11 cellular contexts compared by ENCODE assay signal in genomic region chr4:13577660-13578059, GRCh38. TPM values are rescaled to one million over a fixed set of nuclear protein-coding genes. Genes with fewer than 3 reads are reported as not detected.
"Had no signal": no experiment of that assay in that cellular context is flagged by ENCODE, and none has a peak within 500 bp of the region (broad histone marks: within the 10 kb centered on the region; RNA-seq: fewer than 3 reads in every experiment).

No MANE protein-coding gene starts in this region.

- H3K4me2 ChIP-seq: GM23338 had no signal

- H3K9ac ChIP-seq: GM23248 had no signal

- H3K9me3 ChIP-seq: HAP-1 had no signal

- DNase-seq: GM23248, GOT3, H7, H9, HCEC 1CT, HFFc6 had no signal

- H3K4me1 Mint-ChIP-seq: GM23338, H9 had no signal

- H3K4me3 ChIP-seq: GM23248, GM23338, HAP-1 had no signal

- H2AFZ ChIP-seq: GM23248, GM23338 had no signal

- H3K9me3 Mint-ChIP-seq: GM23338, H9, HFFc6 had no signal

- FAIRE-seq: H1, H54 had no signal

- H3K4me1 ChIP-seq: HAP-1 had no signal

- H3K27ac Mint-ChIP-seq: GM23338, H9, HFFc6 had no signal

- H3K4me3 Mint-ChIP-seq: GM23338, H9, HFFc6 had no signal

- ATAC-seq: GM23338, HCT116 had no signal

- H3K27ac ChIP-seq: GM23248 had no signal

RNA-seq across cellular contexts. Expression of gene NKX3-2, which starts 33.4 kb away (rescaled TPM):
- polyA plus RNA-seq: GM23248, GM23338, H1 had no signal
